ENCODE assay signal across 21 cellular contexts in genomic region chr1:55965981-55966461, GRCh38.
DNase-seq lines count a peak whose midpoint lies in the region; ATAC-seq and TF ChIP-seq lines count a peak whose summit lies in the region.
"Had no signal": no experiment of that assay in that cellular context is flagged by ENCODE, and none has a peak within 500 bp of the region (broad histone marks: within the 10 kb centered on the region; RNA-seq: fewer than 3 reads in every experiment).

No MANE protein-coding gene starts in this region.

- no peaks in the 10 kb centered on the region for H3K9me3 ChIP-seq in breast epithelium
- H3K9me3 ChIP-seq: gastroesophageal sphincter, thyroid gland had no signal

- H3K27ac ChIP-seq in KMS-11 (no peak overlapping the region), breast epithelium (peak overlapping the region; percentile 34 to 35), dorsolateral prefrontal cortex (no peak overlapping the region)
- H3K27ac ChIP-seq: gastroesophageal sphincter, skin epidermis, thyroid gland had no signal

- H3K36me3 ChIP-seq in KMS-11 (ENCODE audit: insufficient read depth) (no peaks in the 10 kb centered on the region), breast epithelium (no peaks in the 10 kb centered on the region)
- H3K36me3 ChIP-seq: gastroesophageal sphincter, thyroid gland had no signal

- TF ChIP-seq POLR2A in breast epithelium (IDR thresholded peaks at IDR 0.05): no peak

- H3K27me3 ChIP-seq in KMS-11 (ENCODE audit: insufficient read depth, low read depth) (no peaks in the 10 kb centered on the region), breast epithelium (no peaks in the 10 kb centered on the region), dorsolateral prefrontal cortex (peaks cover 0 to 5% (median 0%) of the 10 kb centered on the region in 45 donors)
- H3K27me3 ChIP-seq: gastroesophageal sphincter, thyroid gland had no signal

- intact Hi-C loops in breast epithelium (cut with DNase I; ENCODE audit: low total_unique reads) (no loop called here), dorsolateral prefrontal cortex (cut with DNase I) (no loop called here)

- H4K20me1 ChIP-seq in KMS-11 (ENCODE audit: insufficient read depth): no peaks in the 10 kb centered on the region

- H3K4me2 ChIP-seq in KMS-11: peak overlapping the region; percentile 17; the same call in 1 of the 2 replicates

- H2AFZ ChIP-seq in KMS-11 (ENCODE audit: low read depth): no peak overlapping the region

- H3K4me3 ChIP-seq in KMS-11 (IDR thresholded peaks at IDR 0.05; ENCODE audit: insufficient read depth, low read depth, low read length): no peak overlapping the region
- H3K4me3 ChIP-seq in breast epithelium: no peak overlapping the region
- no peak overlapping the region for H3K4me3 ChIP-seq in dorsolateral prefrontal cortex
- H3K4me3 ChIP-seq: gastroesophageal sphincter, skin epidermis, thyroid gland had no signal

- ATAC-seq in GM21515 (IDR thresholded peaks at IDR 0.05; ENCODE audit: unreplicated experiment) (no peak), HG02571 (IDR thresholded peaks at IDR 0.05; ENCODE audit: unreplicated experiment) (no peak), HG03565 (IDR thresholded peaks at IDR 0.05; ENCODE audit: unreplicated experiment) (no peak)
- ATAC-seq: CD8-positive, alpha-beta T cell; gastroesophageal sphincter had no signal

- no peak overlapping the region for H3K9ac ChIP-seq in KMS-11

- DNase-seq in A172 (ENCODE audit: low spot score) (peak; percentile 37), breast epithelium (ENCODE audit: low spot score in 2 of 2) (no peak), left kidney (ENCODE audit: low read depth, low spot score) (peak; percentile 56), dorsolateral prefrontal cortex (no peak)
- DNase-seq: activated CD4-positive, alpha-beta T cell treated with anti-CD3 and anti-CD28 coated beads, Interleukin-2, amount 10 ng/mL, durations not matched to agents 7 days and 5 days; activated T-cell treated with anti-CD3 and anti-CD28 coated beads for 4 hours; CD8-positive, alpha-beta T cell; central memory CD4-positive, alpha-beta T cell; H7; NCI-H1105; NCI-H2227 treated with DMSO at 0.1 percent for 48 hours; NK-92 treated with Interleukin-12 subunit alpha and Interleukin-12 subunit beta, amount 100 ng/mL, for 24 hours; nucleus accumbens; T-helper 9 cell; thyroid gland had no signal

- peaks cover 11% of the 10 kb centered on the region for H3K4me1 ChIP-seq in KMS-11 (ENCODE audit: low read depth, poor library complexity, severe bottlenecking)
- H3K4me1 ChIP-seq in breast epithelium: no peaks in the 10 kb centered on the region

- no peaks in the 10 kb centered on the region for H3K79me2 ChIP-seq in KMS-11 (ENCODE audit: insufficient read depth, low read depth)

- TF ChIP-seq CTCF in KMS-11 (conservative IDR thresholded peaks at IDR 0.05; ENCODE audit: low read depth, low read length) (no peak), breast epithelium (IDR thresholded peaks at IDR 0.05) (no peak), dorsolateral prefrontal cortex (IDR thresholded peaks at IDR 0.05 in 54 of 56, conservative IDR thresholded peaks at IDR 0.05 in 2 of 56; ENCODE audit: low read depth in 1 of 56, partially characterized antibody in 56 of 56) (no peak)

Comparison
In these comparisons a context has a peak if more than half of its experiments do, and no peak if none do; other contexts are left out.
1. DNase-seq: peak in A172 (single experiment) and left kidney (single experiment); none in breast epithelium (0 of 2) and dorsolateral prefrontal cortex (0 of 10).
2. H3K27ac ChIP-seq: peak in breast epithelium (2 of 2); none in KMS-11 (single experiment) and dorsolateral prefrontal cortex (0 of 59).